Comparison of ENCODE assay signal across 9 cellular contexts in the genomic region with DNA sequence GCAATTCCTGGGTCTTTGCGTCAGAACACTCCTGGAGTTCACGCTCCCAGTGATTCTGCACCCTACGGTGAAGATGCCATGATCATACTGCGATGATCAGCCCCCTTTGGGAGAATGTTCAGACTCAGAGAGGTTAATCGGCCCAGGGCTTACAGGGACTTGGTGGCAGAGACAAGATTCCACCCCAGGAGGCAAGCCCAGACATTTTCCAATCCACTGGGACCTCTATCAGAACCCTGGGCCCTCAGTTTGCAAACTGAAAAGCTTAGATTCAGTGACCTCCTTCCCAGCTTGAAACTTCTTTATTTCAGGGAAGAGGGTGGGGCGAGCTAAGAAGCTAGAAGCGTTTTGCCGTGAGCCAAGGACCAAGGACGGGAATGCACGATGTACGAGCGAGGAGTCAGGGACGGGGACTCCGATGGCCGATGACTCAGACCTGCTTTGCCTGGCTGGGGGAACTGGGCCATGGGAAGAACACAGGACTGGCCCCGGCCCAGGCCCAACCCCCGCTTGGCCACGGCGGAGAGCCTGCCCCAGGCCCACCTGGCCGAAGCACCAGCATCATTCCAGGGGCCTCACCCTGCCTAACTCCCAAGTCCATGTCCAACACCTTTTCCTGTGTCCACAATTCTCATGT. TPM values are rescaled to one million over a fixed set of nuclear protein-coding genes. Genes with fewer than 3 reads are reported as not detected.
A peak's percentile ranks its signal among the peaks of the same experiment; 100 is the strongest.
DNase-seq lines count a peak whose midpoint lies in the region; ATAC-seq and TF ChIP-seq lines count a peak whose summit lies in the region.
"Had no signal": no experiment of that assay in that cellular context is flagged by ENCODE, and none has a peak within 500 bp of the region (broad histone marks: within the 10 kb centered on the region; RNA-seq: fewer than 3 reads in every experiment).

No MANE protein-coding gene starts in this region.

- no peak for ATAC-seq in T-helper 17 cell
- ATAC-seq in HG03378 (IDR thresholded peaks at IDR 0.05; ENCODE audit: unreplicated experiment), result no peak
- ATAC-seq in natural killer cell treated with Interleukin-12 subunit alpha and Interleukin-12 subunit beta and Interleukin-15 and Interleukin-18, amount 100 ng/mL, for 72 hours, result no peak

- H3K79me2 ChIP-seq in osteoblast (ENCODE audit: insufficient read depth, low read length), result no peaks in the 10 kb centered on the region

- peaks cover 20% of the 10 kb centered on the region for H3K4me1 Mint-ChIP-seq in T-helper 17 cell
- H3K4me1 Mint-ChIP-seq in natural killer cell treated with Interleukin-12 subunit alpha and Interleukin-12 subunit beta and Interleukin-15 and Interleukin-18, amount 100 ng/mL, for 72 hours (ENCODE audit: low read depth in 2 of 2), result peaks cover 18% of the 10 kb centered on the region in 2 donors

- H3K4me1 ChIP-seq in BLaER1 treated with 17β-estradiol and CSF1 and Interleukin-3, amounts not matched to agents 10 nM and 100 nM, result peaks cover 53 to 84% (median 65%) of the 10 kb centered on the region in 10 experiments
- H3K4me1 ChIP-seq in osteoblast (ENCODE audit: insufficient read depth, low read length), result peaks cover 49% of the 10 kb centered on the region

- CTCF ChIA-PET in HEK293T (lab: Yijun Ruan, JAX), result interaction anchor here (1.0 kb wide), 1 partner anchor 120 kb away, joined by 4 read pairs; no protein-coding TSS in a partner anchor

- no peaks in the 10 kb centered on the region for H3K9me3 ChIP-seq in BLaER1 treated with 17β-estradiol and CSF1 and Interleukin-3, amounts not matched to agents 10 nM and 100 nM (replicated peaks in 1 of 11)
- no peaks in the 10 kb centered on the region for H3K9me3 ChIP-seq in T-helper 17 cell (ENCODE audit: control insufficient read depth, low read length, poor library complexity, severe bottlenecking)
- H3K9me3 ChIP-seq in osteoblast (ENCODE audit: low read depth, low read length), result no peaks in the 10 kb centered on the region

- H3K27me3 ChIP-seq in BLaER1 treated with 17β-estradiol and CSF1 and Interleukin-3, amounts not matched to agents 10 nM and 100 nM, result no peaks in the 10 kb centered on the region
- H3K27me3 ChIP-seq in osteoblast (ENCODE audit: insufficient read depth, low read length), result no peaks in the 10 kb centered on the region

- POLR2A ChIA-PET in HEK293T (lab: Yijun Ruan, JAX), result no interaction called here

- no peaks in the 10 kb centered on the region for H3K36me3 Mint-ChIP-seq in T-helper 17 cell (ENCODE audit: low read depth)
- no peaks in the 10 kb centered on the region for H3K36me3 Mint-ChIP-seq in natural killer cell treated with Interleukin-12 subunit alpha and Interleukin-12 subunit beta and Interleukin-15 and Interleukin-18, amount 100 ng/mL, for 72 hours

- TF ChIP-seq CTCF in fibroblast of the aortic adventitia (IDR thresholded peaks at IDR 0.05; ENCODE audit: insufficient read depth, low read length) (no peak), osteoblast (IDR thresholded peaks at IDR 0.05; ENCODE audit: extremely low read depth, low read depth, low read length) (no peak)

- peak overlapping the region; percentile 53 to 86 (median 71); a peak in 21 of 22 replicates for H3K9ac ChIP-seq in BLaER1 treated with 17β-estradiol and CSF1 and Interleukin-3, amounts not matched to agents 10 nM and 100 nM

- H3K27me3 Mint-ChIP-seq in T-helper 17 cell, result no peaks in the 10 kb centered on the region
- H3K27me3 Mint-ChIP-seq in natural killer cell treated with Interleukin-12 subunit alpha and Interleukin-12 subunit beta and Interleukin-15 and Interleukin-18, amount 100 ng/mL, for 72 hours, result peaks cover 0 to 5% of the 10 kb centered on the region in 2 donors

- no peaks in the 10 kb centered on the region for H3K36me3 ChIP-seq in BLaER1 treated with 17β-estradiol and CSF1 and Interleukin-3, amounts not matched to agents 10 nM and 100 nM
- H3K36me3 ChIP-seq in osteoblast (ENCODE audit: insufficient read depth, low read length), result no peaks in the 10 kb centered on the region

- DNase-seq in T-helper 17 cell, result no peak
- DNase-seq in fibroblast of the aortic adventitia (ENCODE audit: low read depth), result peak; percentile 46
- DNase-seq in osteoblast (ENCODE audit: insufficient read length, low spot score, missing footprints), result peak; percentile 90
- no peak for DNase-seq in NCI-H446 treated with DMSO at 0.1 percent for 48 hours (lab: John Stamatoyannopoulos, UW)
- no peak for DNase-seq in HEK293T (ENCODE audit: extremely low spot score)
- no peak for DNase-seq in natural killer cell treated with Interleukin-12 subunit alpha and Interleukin-12 subunit beta and Interleukin-15 and Interleukin-18, amount 100 ng/mL, for 72 hours (ENCODE audit: low spot score)
- DNase-seq: DND-41 had no signal

- H3K27ac Mint-ChIP-seq in T-helper 17 cell, result peak overlapping the region; percentile 93
- H3K27ac Mint-ChIP-seq in natural killer cell treated with Interleukin-12 subunit alpha and Interleukin-12 subunit beta and Interleukin-15 and Interleukin-18, amount 100 ng/mL, for 72 hours, result peak overlapping the region in 1 of 2 donors; percentile 89

- H3K27ac ChIP-seq in BLaER1 treated with 17β-estradiol and CSF1 and Interleukin-3, amounts not matched to agents 10 nM and 100 nM, result peak overlapping the region; percentile 58 to 98 (median 84); a peak in 21 of 22 replicates
- peak overlapping the region; percentile 93 for H3K27ac ChIP-seq in osteoblast (ENCODE audit: low read depth, low read length)

- peak overlapping the region in 5 of 10 experiments; percentile 16 to 56 (median 26); a peak in 5 of 20 replicates for H3K4me3 ChIP-seq in BLaER1 treated with 17β-estradiol and CSF1 and Interleukin-3, amounts not matched to agents 10 nM and 100 nM
- H3K4me3 ChIP-seq in fibroblast of the aortic adventitia (ENCODE audit: low read depth, low read length), result no peak overlapping the region
- H3K4me3 ChIP-seq in osteoblast (ENCODE audit: insufficient read depth, low read length), result peak overlapping the region; percentile 39

- no peaks in the 10 kb centered on the region for H3K9me3 Mint-ChIP-seq in natural killer cell treated with Interleukin-12 subunit alpha and Interleukin-12 subunit beta and Interleukin-15 and Interleukin-18, amount 100 ng/mL, for 72 hours

- no peaks in the 10 kb centered on the region for H4K20me1 ChIP-seq in BLaER1 treated with 17β-estradiol and CSF1 and Interleukin-3, amounts not matched to agents 10 nM and 100 nM
- H4K20me1 ChIP-seq in osteoblast (ENCODE audit: insufficient read depth, low read length), result no peaks in the 10 kb centered on the region

- H3K4me2 ChIP-seq in BLaER1 treated with 17β-estradiol and CSF1 and Interleukin-3, amounts not matched to agents 10 nM and 100 nM, result peak overlapping the region; percentile 75 to 96 (median 87)
- peak overlapping the region; percentile 50 for H3K4me2 ChIP-seq in osteoblast (ENCODE audit: insufficient read depth, low read length)

- no peak overlapping the region for H3K4me3 Mint-ChIP-seq in T-helper 17 cell
- no peak overlapping the region for H3K4me3 Mint-ChIP-seq in natural killer cell treated with Interleukin-12 subunit alpha and Interleukin-12 subunit beta and Interleukin-15 and Interleukin-18, amount 100 ng/mL, for 72 hours

- H2AFZ ChIP-seq in osteoblast (ENCODE audit: low read length), result peak overlapping the region; percentile 70

TF ChIP-seq in HEK293T, 16 proteins besides CTCF, POLR2A, EP300 and RAD21:
- no peak for TF ChIP-seq FOXK2 (IDR thresholded peaks at IDR 0.05)
- TF ChIP-seq LEF1 (IDR thresholded peaks at IDR 0.05; ENCODE audit: borderline replicate concordance), result no peak
- TF ChIP-seq ELF4 (IDR thresholded peaks at IDR 0.05), result no peak
- TF ChIP-seq, protein P1, sequence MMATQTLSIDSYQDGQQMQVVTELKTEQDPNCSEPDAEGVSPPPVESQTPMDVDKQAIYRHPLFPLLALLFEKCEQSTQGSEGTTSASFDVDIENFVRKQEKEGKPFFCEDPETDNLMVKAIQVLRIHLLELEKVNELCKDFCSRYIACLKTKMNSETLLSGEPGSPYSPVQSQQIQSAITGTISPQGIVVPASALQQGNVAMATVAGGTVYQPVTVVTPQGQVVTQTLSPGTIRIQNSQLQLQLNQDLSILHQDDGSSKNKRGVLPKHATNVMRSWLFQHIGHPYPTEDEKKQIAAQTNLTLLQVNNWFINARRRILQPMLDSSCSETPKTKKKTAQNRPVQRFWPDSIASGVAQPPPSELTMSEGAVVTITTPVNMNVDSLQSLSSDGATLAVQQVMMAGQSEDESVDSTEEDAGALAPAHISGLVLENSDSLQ (IDR thresholded peaks at IDR 0.05), result no peak
- TF ChIP-seq NFRKB (IDR thresholded peaks at IDR 0.05), result no peak
- no peak for TF ChIP-seq FOXA1 (IDR thresholded peaks at IDR 0.05)
- no peak for TF ChIP-seq L3MBTL2 (conservative IDR thresholded peaks at IDR 0.05)
- no peak for TF ChIP-seq SP1 (IDR thresholded peaks at IDR 0.05)
- no peak for TF ChIP-seq ZNF384 (IDR thresholded peaks at IDR 0.05)
- no peak for TF ChIP-seq BHLHE40 (IDR thresholded peaks at IDR 0.05; ENCODE audit: borderline replicate concordance)
- no peak for TF ChIP-seq TARDBP (IDR thresholded peaks at IDR 0.05)
- no peak for TF ChIP-seq HDGF (IDR thresholded peaks at IDR 0.05; ENCODE audit: borderline replicate concordance)
- TF ChIP-seq CTBP1 (IDR thresholded peaks at IDR 0.05; ENCODE audit: borderline replicate concordance), result no peak
- no peak for TF ChIP-seq ARNT (IDR thresholded peaks at IDR 0.05)
- no peak for TF ChIP-seq FOXM1 (IDR thresholded peaks at IDR 0.05; ENCODE audit: borderline replicate concordance)
- TF ChIP-seq SUZ12 (IDR thresholded peaks at IDR 0.05), result no peak

RNA-seq across cellular contexts. Expression of a gene that starts 34.7 kb away (rescaled TPM):
- total RNA-seq in T-helper 17 cell, result 100 to 1,000 TPM; 119 to 197 TPM
- total RNA-seq in fibroblast of the aortic adventitia (ENCODE audit: low replicate concordance), result 26.0 and 50.6 TPM in 2 replicates
- total RNA-seq in osteoblast, result 78.1 and 95.2 TPM in 2 replicates
- 100 to 1,000 TPM; 110 to 156 TPM for total RNA-seq in natural killer cell treated with Interleukin-12 subunit alpha and Interleukin-12 subunit beta and Interleukin-15 and Interleukin-18, amount 100 ng/mL, for 72 hours

RNA-seq across cellular contexts. Expression of a gene that starts 53.3 kb away (rescaled TPM):
- total RNA-seq in T-helper 17 cell (10 to 100 TPM; 47.5 to 54.9 TPM), fibroblast of the aortic adventitia (ENCODE audit: low replicate concordance) (13.9 and 40.2 TPM in 2 replicates), osteoblast (34.4 and 39.5 TPM in 2 replicates)
- 100 to 1,000 TPM in 1 of 2 donors, 10 to 100 TPM in 1; 83.0 to 139 TPM for total RNA-seq in natural killer cell treated with Interleukin-12 subunit alpha and Interleukin-12 subunit beta and Interleukin-15 and Interleukin-18, amount 100 ng/mL, for 72 hours

Comparison
In these comparisons a context has a peak if more than half of its experiments do, and no peak if none do; other contexts are left out.
1. DNase-seq: peak in fibroblast of the aortic adventitia (single experiment) and osteoblast (single experiment); none in T-helper 17 cell (0 of 3), NCI-H446 treated with DMSO at 0.1 percent for 48 hours (single experiment), HEK293T (single experiment) and natural killer cell treated with Interleukin-12 subunit alpha and Interleukin-12 subunit beta and Interleukin-15 and Interleukin-18, amount 100 ng/mL, for 72 hours (single experiment).